ENCODE assay signal across 26 cellular contexts in the genomic region with DNA sequence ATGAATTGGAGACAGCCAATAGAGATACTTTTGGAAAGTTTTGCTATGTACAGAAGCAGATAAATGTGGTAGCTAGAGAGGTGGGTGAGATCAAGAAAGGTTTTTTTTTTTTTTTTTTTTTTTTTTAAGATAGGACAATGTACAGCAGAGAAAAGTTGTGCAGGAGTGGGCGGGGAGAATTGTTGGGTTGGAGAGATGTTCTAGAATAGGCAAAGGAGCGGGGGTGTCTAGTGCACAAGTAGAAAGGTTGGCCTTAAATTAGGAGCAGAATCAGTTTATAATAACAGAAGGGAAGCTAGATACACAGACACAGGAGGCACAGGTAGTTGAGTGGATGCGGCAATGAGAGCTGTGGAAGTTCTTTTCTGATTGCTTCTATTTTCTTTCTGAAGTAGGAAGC.
"Had no signal": no experiment of that assay in that cellular context is flagged by ENCODE, and none has a peak within 500 bp of the region (broad histone marks: within the 10 kb centered on the region; RNA-seq: fewer than 3 reads in every experiment).

No MANE protein-coding gene starts in this region.

- H3K9me3 ChIP-seq: colonic mucosa, esophagus muscularis mucosa, esophagus squamous epithelium, gastrocnemius medialis, gastroesophageal sphincter, heart left ventricle, heart right ventricle had no signal

- H3K9me3 Mint-ChIP-seq: dendritic cell treated with granulocyte-macrophage colony-stimulating factor and Interleukin-4, amounts not matched to agents 40 ng/mL and 50 ng/mL, for 4 days; effector memory CD8-positive, alpha-beta T cell had no signal

- H3K4me3 Mint-ChIP-seq: dendritic cell treated with granulocyte-macrophage colony-stimulating factor and Interleukin-4, amounts not matched to agents 40 ng/mL and 50 ng/mL, for 4 days; effector memory CD8-positive, alpha-beta T cell; endodermal cell had no signal

- ATAC-seq: effector memory CD8-positive, alpha-beta T cell; esophagus mucosa; foreskin keratinocyte; gastrocnemius medialis; gastroesophageal sphincter; heart left ventricle; heart right ventricle had no signal

- H3K27ac Mint-ChIP-seq: dendritic cell treated with granulocyte-macrophage colony-stimulating factor and Interleukin-4, amounts not matched to agents 40 ng/mL and 50 ng/mL, for 4 days; endodermal cell had no signal

- H3K4me3 ChIP-seq: colonic mucosa, coronary artery, dorsolateral prefrontal cortex, esophagus muscularis mucosa, esophagus squamous epithelium, gastrocnemius medialis, gastroesophageal sphincter, heart left ventricle, heart right ventricle had no signal

- FAIRE-seq: colon, endometrium, endothelial cell of umbilical vein, frontal cortex had no signal

- H3K4me1 ChIP-seq: colonic mucosa, esophagus muscularis mucosa, esophagus squamous epithelium, foreskin keratinocyte, gastrocnemius medialis, gastroesophageal sphincter, heart left ventricle, heart right ventricle had no signal

- H3K27me3 ChIP-seq: colonic mucosa, esophagus muscularis mucosa, esophagus squamous epithelium, foreskin keratinocyte, gastrocnemius medialis, gastroesophageal sphincter, heart left ventricle had no signal

- H3K27ac ChIP-seq: colonic mucosa, coronary artery, dorsolateral prefrontal cortex, epithelial cell of prostate, esophagus muscularis mucosa, esophagus squamous epithelium, foreskin keratinocyte, gastrocnemius medialis, gastroesophageal sphincter, heart left ventricle, heart right ventricle had no signal

- DNase-seq: colonic mucosa; cortex of kidney; dermis blood vessel endothelial cell; dorsolateral prefrontal cortex; effector CD8-positive, alpha-beta T cell; effector memory CD4-positive, alpha-beta T cell; effector memory CD8-positive, alpha-beta T cell; endodermal cell; erythroblast; esophagus squamous epithelium; foreskin fibroblast; foreskin keratinocyte; gastrocnemius medialis; glutamatergic neuron; heart left ventricle; heart right ventricle had no signal

- H3K4me1 Mint-ChIP-seq: endodermal cell had no signal

- H3K36me3 ChIP-seq: colonic mucosa, gastrocnemius medialis had no signal

- H3K27me3 Mint-ChIP-seq: dendritic cell treated with granulocyte-macrophage colony-stimulating factor and Interleukin-4, amounts not matched to agents 40 ng/mL and 50 ng/mL, for 4 days; effector memory CD8-positive, alpha-beta T cell had no signal
